In the genomic region with DNA sequence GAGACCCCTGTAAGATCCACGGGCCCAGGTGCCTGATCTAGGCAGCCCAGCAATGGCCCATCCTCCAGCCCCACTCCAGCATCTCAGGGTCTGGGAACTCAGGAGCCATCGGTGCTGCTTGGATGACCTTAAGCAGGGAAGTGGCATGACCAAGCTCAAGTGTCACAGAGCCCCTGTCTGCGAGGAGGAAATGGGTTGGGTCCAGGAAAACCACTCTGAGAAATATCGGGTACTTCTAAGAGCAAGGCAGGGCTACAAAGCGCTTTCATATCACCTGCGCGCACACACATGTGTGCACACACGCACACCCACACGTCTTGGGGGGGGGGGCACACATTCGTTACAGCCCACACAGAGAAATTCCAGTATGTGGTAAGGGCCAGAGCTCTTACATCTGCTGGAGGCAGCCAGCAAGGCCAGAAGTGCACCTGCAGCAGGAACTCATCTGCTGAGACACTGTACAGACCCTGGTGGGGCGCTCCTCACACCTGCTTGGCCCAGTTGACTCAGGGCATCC, we compare ENCODE assay signal across 10 cellular contexts. TPM values are rescaled to one million over a fixed set of nuclear protein-coding genes. Genes with fewer than 3 reads are reported as not detected.
DNase-seq lines count a peak whose midpoint lies in the region; TF ChIP-seq lines count a peak whose summit lies in the region.
"Had no signal": no experiment of that assay in that cellular context is flagged by ENCODE, and none has a peak within 500 bp of the region (broad histone marks: within the 10 kb centered on the region; RNA-seq: fewer than 3 reads in every experiment).

No MANE protein-coding gene starts in this region.

- peak overlapping the region; percentile 58 for H3K4me3 Mint-ChIP-seq in activated CD4-positive, alpha-beta memory T cell treated with anti-CD3 and anti-CD28 coated beads, Interleukin-2, amount 10 ng/mL, durations not matched to agents 7 days and 5 days
- H3K4me3 Mint-ChIP-seq in endothelial cell (ENCODE audit: unreplicated experiment) = no peak overlapping the region

- TF ChIP-seq CTCF in endothelial cell (IDR thresholded peaks at IDR 0.05; ENCODE audit: unreplicated experiment) = no peak

- CTCF ChIA-PET in activated CD4-positive, alpha-beta memory T cell treated with anti-CD3 and anti-CD28 coated beads, Interleukin-2, amount 10 ng/mL, durations not matched to agents 7 days and 5 days (lab: Charles Lee) = interaction anchor here (0.5 to 1.1 kb wide), 4 partner anchors 10 to 124 kb away, joined by 3 to 5 read pairs (median 3); no protein-coding TSS in a partner anchor

- H3K27me3 Mint-ChIP-seq in activated CD4-positive, alpha-beta memory T cell treated with anti-CD3 and anti-CD28 coated beads, Interleukin-2, amount 10 ng/mL, durations not matched to agents 7 days and 5 days = no peaks in the 10 kb centered on the region
- no peaks in the 10 kb centered on the region for H3K27me3 Mint-ChIP-seq in endothelial cell (ENCODE audit: unreplicated experiment)

- no peaks in the 10 kb centered on the region for H3K9me3 Mint-ChIP-seq in activated CD4-positive, alpha-beta memory T cell treated with anti-CD3 and anti-CD28 coated beads, Interleukin-2, amount 10 ng/mL, durations not matched to agents 7 days and 5 days
- H3K9me3 Mint-ChIP-seq in endothelial cell (ENCODE audit: unreplicated experiment) = no peaks in the 10 kb centered on the region

- peak; percentile 15 for DNase-seq in GM19240 (ENCODE audit: insufficient read length, low spot score)
- DNase-seq in activated CD4-positive, alpha-beta memory T cell treated with anti-CD3 and anti-CD28 coated beads, Interleukin-2, amount 10 ng/mL, durations not matched to agents 7 days and 5 days = peak; percentile 41
- peak; percentile 22 for DNase-seq in effector CD4-positive, alpha-beta T cell
- DNase-seq in stimulated activated CD8-positive, alpha-beta memory T cell treated with anti-CD3 and anti-CD28 coated beads, Interleukin-15, amount 100 ng/mL, for 4 hours (ENCODE audit: low read depth in 2 of 2) = peak; percentile 17 to 39
- DNase-seq in HT-29 (ENCODE audit: low spot score) = no peak
- DNase-seq in endothelial cell (ENCODE audit: low spot score) = no peak
- DNase-seq in NCI-H82 (lab: John Stamatoyannopoulos, UW) = no peak
- DNase-seq in glomerular visceral epithelial cell (ENCODE audit: extremely low spot score) = no peak
- DNase-seq: Calu3, NCI-H2171 treated with DMSO at 0.1 percent for 48 hours had no signal

- peaks cover 40% of the 10 kb centered on the region for H3K4me1 Mint-ChIP-seq in activated CD4-positive, alpha-beta memory T cell treated with anti-CD3 and anti-CD28 coated beads, Interleukin-2, amount 10 ng/mL, durations not matched to agents 7 days and 5 days
- peaks cover 3% of the 10 kb centered on the region for H3K4me1 Mint-ChIP-seq in endothelial cell (ENCODE audit: unreplicated experiment)

- peaks cover 8% of the 10 kb centered on the region for H3K36me3 Mint-ChIP-seq in activated CD4-positive, alpha-beta memory T cell treated with anti-CD3 and anti-CD28 coated beads, Interleukin-2, amount 10 ng/mL, durations not matched to agents 7 days and 5 days (ENCODE audit: low read depth)
- no peaks in the 10 kb centered on the region for H3K36me3 Mint-ChIP-seq in endothelial cell (ENCODE audit: low read depth, unreplicated experiment)

- POLR2A ChIA-PET in activated CD4-positive, alpha-beta memory T cell treated with anti-CD3 and anti-CD28 coated beads, Interleukin-2, amount 10 ng/mL, durations not matched to agents 7 days and 5 days (lab: Charles Lee) = interaction anchor here (0.8 to 1.7 kb wide), 8 partner anchors 10 to 96 kb away, joined by 3 to 8 read pairs (median 4); partner anchors contain the start of genes PTP4A2 and SPOCD1

- peak overlapping the region; percentile 75 for H3K27ac Mint-ChIP-seq in activated CD4-positive, alpha-beta memory T cell treated with anti-CD3 and anti-CD28 coated beads, Interleukin-2, amount 10 ng/mL, durations not matched to agents 7 days and 5 days
- H3K27ac Mint-ChIP-seq in endothelial cell (ENCODE audit: unreplicated experiment) = no peak overlapping the region

RNA-seq across cellular contexts. Expression of gene SPOCD1, which starts 32.6 kb away (rescaled TPM):
- under 1 TPM; 0.08 to 0.15 TPM for total RNA-seq in activated CD4-positive, alpha-beta memory T cell treated with anti-CD3 and anti-CD28 coated beads, Interleukin-2, amount 10 ng/mL, durations not matched to agents 7 days and 5 days
- total RNA-seq in HT-29 (2014; rRNA removed; shearing (Covaris generic)) = 0.10 and 0.20 TPM in 2 replicates
- 1.5 TPM for total RNA-seq in endothelial cell (ENCODE audit: unreplicated experiment)

Comparison
In these comparisons a context has a peak if more than half of its experiments do, and no peak if none do; other contexts are left out.
1. DNase-seq: peak in GM19240 (single experiment), activated CD4-positive, alpha-beta memory T cell treated with anti-CD3 and anti-CD28 coated beads, Interleukin-2, amount 10 ng/mL, durations not matched to agents 7 days and 5 days (single experiment), effector CD4-positive, alpha-beta T cell (single experiment) and stimulated activated CD8-positive, alpha-beta memory T cell treated with anti-CD3 and anti-CD28 coated beads, Interleukin-15, amount 100 ng/mL, for 4 hours (2 of 2); none in HT-29 (single experiment), endothelial cell (single experiment), NCI-H82 (single experiment) and glomerular visceral epithelial cell (single experiment).